24 cellular contexts compared by ENCODE assay signal in the genomic region with DNA sequence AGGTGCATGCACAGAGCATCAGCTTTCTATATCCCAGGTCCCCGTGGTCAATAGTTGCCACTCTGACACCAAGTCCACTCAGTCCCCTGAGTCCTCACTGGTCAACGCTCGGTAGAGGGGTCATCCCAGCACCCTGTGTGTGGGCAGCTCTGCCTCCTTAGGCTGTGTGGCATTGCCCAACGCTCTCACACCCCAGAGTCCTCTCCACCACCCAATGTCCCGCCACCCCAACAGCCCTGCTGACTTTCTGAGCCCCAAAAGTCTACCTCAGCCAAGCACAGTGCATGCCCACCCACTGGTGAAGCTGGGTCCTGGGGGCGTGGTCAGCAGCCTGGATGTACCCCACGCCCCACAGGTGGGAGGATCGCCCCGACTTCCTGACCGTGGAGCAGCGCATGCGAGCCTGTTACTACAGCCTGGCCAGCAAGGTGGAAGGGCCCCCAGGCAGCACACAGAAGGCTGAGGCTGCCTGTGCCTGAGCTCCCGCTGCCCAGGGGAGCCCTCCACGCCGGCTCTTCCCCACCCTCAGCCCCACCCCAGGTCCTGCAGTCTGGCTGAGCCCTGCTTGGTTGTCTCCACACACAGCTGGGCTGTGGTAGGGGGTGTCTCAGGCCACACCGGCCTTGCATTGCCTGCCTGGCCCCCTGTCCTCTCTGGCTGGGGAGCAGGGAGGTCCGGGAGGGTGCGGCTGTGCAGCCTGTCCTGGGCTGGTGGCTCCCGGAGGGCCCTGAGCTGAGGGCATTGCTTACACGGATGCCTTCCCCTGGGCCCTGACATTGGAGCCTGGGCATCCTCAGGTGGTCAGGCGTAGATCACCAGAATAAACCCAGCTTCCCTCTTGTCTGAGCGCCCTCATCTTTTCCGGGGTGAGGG. TPM values are rescaled to one million over a fixed set of nuclear protein-coding genes. Genes with fewer than 3 reads are reported as not detected.
DNase-seq lines count a peak whose midpoint lies in the region; ATAC-seq, FAIRE-seq and TF ChIP-seq lines count a peak whose summit lies in the region.
"Had no signal": no experiment of that assay in that cellular context is flagged by ENCODE, and none has a peak within 500 bp of the region (broad histone marks: within the 10 kb centered on the region; RNA-seq: fewer than 3 reads in every experiment).

No MANE protein-coding gene starts in this region.

- 0 out of 2 replicates have a peak, but pooled peaks have one; percentile 22 for TF ChIP-seq POLR2A in GM12891 (IDR thresholded peaks at IDR 0.05; ENCODE audit: low read depth, low read length)

- H3K9me3 ChIP-seq in endodermal cell (ENCODE audit: control insufficient read depth, low read length): no peaks in the 10 kb centered on the region
- H3K9me3 ChIP-seq: A549, lower lobe of right lung, ovary, sigmoid colon, SJCRH30 had no signal

- H3K27me3 ChIP-seq in endodermal cell (ENCODE audit: control insufficient read depth, insufficient read depth, low read length, poor library complexity, severe bottlenecking): no peaks in the 10 kb centered on the region
- H3K27me3 ChIP-seq: ovary, sigmoid colon, SJCRH30 had no signal

- peak; percentile 16 for DNase-seq in activated T-cell treated with anti-CD3 and anti-CD28 coated beads, Interleukin-2, amount 50 U/mL, for 1 hour
- no peak for DNase-seq in activated T-cell treated with anti-CD3 and anti-CD28 coated beads, Interleukin-2, amount 50 U/mL, for 48 hours
- DNase-seq in GM12891 (ENCODE audit: insufficient read length, low spot score): no peak
- no peak for DNase-seq in endodermal cell
- DNase-seq in posterior vena cava (ENCODE audit: low spot score): peak; percentile 69
- DNase-seq in stimulated activated CD4-positive, alpha-beta T cell treated with anti-CD3 and anti-CD28 coated beads, Interleukin-4, amount 100 ng/mL, for 1 hour: no peak
- DNase-seq: activated CD8-positive, alpha-beta memory T cell treated with anti-CD3 and anti-CD28 coated beads, Interleukin-2, amount 10 ng/mL, durations not matched to agents 7 days and 5 days; activated gamma-delta T cell treated with Interleukin-2 at 50 U/mL for 16 hours; H9; lower lobe of right lung; NCI-H1436; NCI-H69; ovary; PC-3; sigmoid colon; SJCRH30; stimulated activated naive CD4-positive, alpha-beta T cell treated with Interleukin-2 at 50 U/mL for 16 hours; T-helper 9 cell had no signal

- H3K9me3 Mint-ChIP-seq in endodermal cell: no peaks in the 10 kb centered on the region
- H3K9me3 Mint-ChIP-seq: H9 had no signal

- no peak overlapping the region for H3K4me3 Mint-ChIP-seq in endodermal cell
- H3K4me3 Mint-ChIP-seq: activated CD8-positive, alpha-beta memory T cell treated with anti-CD3 and anti-CD28 coated beads, Interleukin-2, amount 10 ng/mL, durations not matched to agents 7 days and 5 days had no signal

- peak overlapping the region; percentile 52 for H3K27ac Mint-ChIP-seq in endodermal cell

- H3K27me3 Mint-ChIP-seq in endodermal cell (ENCODE audit: insufficient read depth): peaks cover 4% of the 10 kb centered on the region
- H3K27me3 Mint-ChIP-seq: activated CD8-positive, alpha-beta memory T cell treated with anti-CD3 and anti-CD28 coated beads, Interleukin-2, amount 10 ng/mL, durations not matched to agents 7 days and 5 days had no signal

- no peak for ATAC-seq in GM19455 (IDR thresholded peaks at IDR 0.05; ENCODE audit: unreplicated experiment)
- ATAC-seq in GM19397 (IDR thresholded peaks at IDR 0.05; ENCODE audit: unreplicated experiment): no peak
- ATAC-seq: activated CD8-positive, alpha-beta memory T cell treated with anti-CD3 and anti-CD28 coated beads, Interleukin-2, amount 10 ng/mL, durations not matched to agents 7 days and 5 days; lower lobe of right lung; PC-3 had no signal

- intact Hi-C loops in posterior vena cava (cut with DNase I): no loop called here

- no peaks in the 10 kb centered on the region for H3K4me1 ChIP-seq in endodermal cell (ENCODE audit: control insufficient read depth, insufficient read depth, low read length)
- H3K4me1 ChIP-seq: A549, sigmoid colon had no signal

- no peak for FAIRE-seq in GM12891 (lab: Jason Lieb, UNC)
- FAIRE-seq: A549, G401.6, urothelium cell line had no signal

- peaks cover 6% of the 10 kb centered on the region for H3K4me1 Mint-ChIP-seq in endodermal cell

- H3K4me3 ChIP-seq in endodermal cell (ENCODE audit: low read length): no peak overlapping the region
- H3K4me3 ChIP-seq: A549, lower lobe of right lung, ovary, sigmoid colon, SJCRH30 had no signal

- WGBS in endodermal cell (ENCODE audit: insufficient coverage in 1 of 2, insufficient read length in 1 of 2), 2 experiments: 91 to 93% methylated on average over 6 to 23 of the region's 23 CpGs

- H3K36me3 Mint-ChIP-seq in endodermal cell (ENCODE audit: low read depth): peaks cover 13% of the 10 kb centered on the region

- no peak overlapping the region for H3K9ac ChIP-seq in endodermal cell (ENCODE audit: extremely low read depth, low read length, poor library complexity, severe bottlenecking)

- peaks cover 6% of the 10 kb centered on the region for H3K36me3 ChIP-seq in endodermal cell (ENCODE audit: control insufficient read depth, insufficient read depth, low read length)
- H3K36me3 ChIP-seq: lower lobe of right lung, ovary, sigmoid colon, SJCRH30 had no signal

- no peak for TF ChIP-seq CTCF in endodermal cell (conservative IDR thresholded peaks at IDR 0.05)

- no peak overlapping the region for H3K27ac ChIP-seq in endodermal cell (ENCODE audit: low read depth, low read length)
- H3K27ac ChIP-seq: A549, lower lobe of right lung, ovary, sigmoid colon, SJCRH30 had no signal

TF ChIP-seq in GM12891, 5 proteins besides CTCF, POLR2A, EP300 and RAD21:
- TF ChIP-seq POLR2AphosphoS5 (IDR thresholded peaks at IDR 0.05; ENCODE audit: low read depth, low read length) (no peak; the same call in 1 of the 2 replicates), POU2F2 (IDR thresholded peaks at IDR 0.05; ENCODE audit: low read depth, low read length) (no peak), SPI1 (IDR thresholded peaks at IDR 0.05; ENCODE audit: low read depth, low read length) (no peak), TAF1 (IDR thresholded peaks at IDR 0.05; ENCODE audit: low read depth, low read length) (no peak), PAX5 (IDR thresholded peaks at IDR 0.05; ENCODE audit: insufficient read depth, low read length, severe bottlenecking) (no peak)

RNA-seq across cellular contexts. Expression of a gene that starts 25.9 kb away (rescaled TPM):
- 21.2 TPM for polyA plus RNA-seq in GM12891 (2012; ENCODE audit: low read depth, missing spikeins)
- total RNA-seq in endodermal cell: 10 to 100 TPM in 1 of 2 donors, 1 to 10 TPM in 1; 8.3 to 10.4 TPM
- polyA plus RNA-seq in endodermal cell (2013, experiment 1 of 2): 1.8 TPM
- 3.1 TPM for polyA plus RNA-seq in endodermal cell (2013, experiment 2 of 2)
- total RNA-seq in posterior vena cava: 1 to 10 TPM; 2.4 to 2.8 TPM
- total RNA-seq: MCF 10A, PC-3 had no signal

Comparison
In these comparisons a context has a peak if more than half of its experiments do, and no peak if none do; other contexts are left out.
1. DNase-seq: peak in activated T-cell treated with anti-CD3 and anti-CD28 coated beads, Interleukin-2, amount 50 U/mL, for 1 hour (single experiment) and posterior vena cava (single experiment); none in activated T-cell treated with anti-CD3 and anti-CD28 coated beads, Interleukin-2, amount 50 U/mL, for 48 hours (0 of 2), GM12891 (single experiment), endodermal cell (single experiment) and stimulated activated CD4-positive, alpha-beta T cell treated with anti-CD3 and anti-CD28 coated beads, Interleukin-4, amount 100 ng/mL, for 1 hour (single experiment).